ENCODE assay signal across 20 cellular contexts in the genomic region with DNA sequence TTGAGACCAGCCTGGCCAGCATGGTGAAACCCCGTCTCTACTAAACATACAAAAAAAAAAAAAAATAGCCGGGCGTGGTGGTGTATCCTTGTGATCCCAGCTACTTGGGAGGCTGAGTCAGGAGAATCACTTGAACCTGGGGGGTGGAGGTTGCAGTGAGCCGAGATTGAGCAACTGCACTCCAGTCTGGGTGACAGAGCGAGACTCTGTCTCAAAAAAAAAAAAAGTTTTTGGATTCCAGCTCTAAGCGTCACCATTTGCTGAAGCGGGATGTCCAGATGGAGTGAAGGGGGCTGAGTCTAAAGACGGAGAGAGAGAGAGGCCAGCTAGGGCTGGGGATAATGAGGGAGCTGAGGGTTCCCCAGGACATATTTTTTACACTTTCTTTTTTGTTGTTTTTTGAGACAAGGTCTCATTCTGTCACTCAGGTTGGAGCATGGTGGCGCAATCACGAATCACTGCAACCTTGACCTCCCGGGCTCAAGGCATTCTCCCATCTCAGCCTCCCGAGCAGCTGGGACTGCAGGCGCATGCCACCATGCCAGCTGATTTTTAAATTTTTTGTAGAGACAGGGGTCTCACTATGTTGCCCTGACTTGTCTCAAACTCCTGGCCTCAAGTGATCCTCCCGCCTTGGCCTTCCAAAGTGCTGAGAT. TPM values are rescaled to one million over a fixed set of nuclear protein-coding genes. Genes with fewer than 3 reads are reported as not detected.
"Had no signal": no experiment of that assay in that cellular context is flagged by ENCODE, and none has a peak within 500 bp of the region (broad histone marks: within the 10 kb centered on the region; RNA-seq: fewer than 3 reads in every experiment).

No MANE protein-coding gene starts in this region.

- ATAC-seq: activated T-helper 17 cell treated with anti-CD3 and anti-CD28 coated beads, Interleukin-2, amount 50 U/mL, for 72 hours; natural killer cell treated with Interleukin-12 subunit alpha and Interleukin-12 subunit beta and Interleukin-15 and Interleukin-18, amount 100 ng/mL, for 72 hours had no signal

- DNase-seq: activated CD8-positive, alpha-beta memory T cell treated with anti-CD3 and anti-CD28 coated beads for 24 hours; activated CD8-positive, alpha-beta memory T cell treated with anti-CD3 and anti-CD28 coated beads, Interleukin-2, amount 50 U/mL, for 4 hours; activated naive CD4-positive, alpha-beta T cell treated with anti-CD3 and anti-CD28 coated beads for 36 hours; activated T-cell treated with anti-CD3 and anti-CD28 coated beads, Interleukin-2, amount 50 U/mL, for 24 hours; glutamatergic neuron; immature natural killer cell; kidney glomerular epithelial cell; left ventricle myocardium inferior; midbrain; spleen; stimulated activated CD4-positive, alpha-beta T cell treated with anti-CD3 and anti-CD28 coated beads, Interleukin-4, amount 100 ng/mL, for 24 hours; stimulated activated naive CD4-positive, alpha-beta T cell treated with Interleukin-2 at 50 U/mL for 16 hours; upper lobe of left lung had no signal

- H3K4me3 ChIP-seq: cardiac muscle cell, hepatocyte, left ventricle myocardium inferior, prostate gland, spleen, thoracic aorta, upper lobe of left lung had no signal

RNA-seq across cellular contexts. Expression of gene HKDC1, which starts 48.8 kb away (rescaled TPM):
- total RNA-seq: cardiac muscle cell; left ventricle myocardium inferior; lung microvascular endothelial cell; natural killer cell treated with Interleukin-12 subunit alpha and Interleukin-12 subunit beta and Interleukin-15 and Interleukin-18, amount 100 ng/mL, for 72 hours had no signal
- polyA plus RNA-seq: cardiac muscle cell had no signal
